In the genomic region with DNA sequence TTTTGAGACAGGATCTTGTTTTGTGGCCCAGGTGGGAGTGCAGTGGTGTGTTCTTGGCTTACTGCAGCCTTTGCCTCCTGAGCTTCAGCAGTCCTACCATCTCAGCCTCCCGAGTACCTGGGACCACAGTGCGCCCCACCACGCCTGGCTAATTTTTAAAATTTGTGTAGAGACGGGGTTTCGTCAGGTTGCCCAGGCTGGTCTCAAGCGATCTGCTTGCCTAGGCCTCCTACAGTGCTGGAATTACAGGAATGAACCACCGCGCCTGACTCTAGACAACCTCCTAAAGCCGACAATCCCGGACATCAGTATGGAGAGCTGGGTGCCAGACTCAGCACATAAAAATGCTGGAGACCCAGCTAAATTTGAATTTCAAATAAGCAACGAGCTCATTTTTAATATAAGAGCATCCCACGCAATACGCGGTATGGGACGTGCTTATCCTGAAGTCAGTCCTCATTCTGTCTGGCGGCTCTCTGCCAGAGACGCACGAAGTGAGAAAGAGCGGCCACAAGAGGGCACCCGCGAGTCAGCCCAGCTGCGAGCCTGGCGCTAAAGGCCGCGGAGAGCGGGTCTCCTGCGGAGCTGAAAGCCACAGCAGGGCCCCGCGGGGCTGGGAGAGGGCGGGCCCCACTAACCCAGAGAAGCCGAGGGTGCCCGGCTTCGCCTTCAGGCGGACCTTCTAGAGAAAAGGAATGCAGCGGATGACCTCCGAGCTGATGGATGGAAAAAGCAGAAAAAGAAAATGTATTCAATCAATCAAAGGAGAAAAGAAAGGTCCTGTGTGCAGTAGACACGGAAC, we compare ENCODE assay signal across 1 cellular context.
TF ChIP-seq lines count a peak whose summit lies in the region.

No MANE protein-coding gene starts in this region.

TF ChIP-seq in GM12878, 131 proteins besides CTCF, POLR2A, EP300 and RAD21 (continues in another document):
- TF ChIP-seq MYC (IDR thresholded peaks at IDR 0.05; ENCODE audit: insufficient read depth, insufficient read length, insufficient replicate concordance, low read length, severe bottlenecking) (no peak), RBBP5 (conservative IDR thresholded peaks at IDR 0.05) (no peak), MTA2 (IDR thresholded peaks at IDR 0.05; ENCODE audit: low read depth) (no peak), MXI1 (IDR thresholded peaks at IDR 0.05; ENCODE audit: low read depth, low read length) (0 out of 2 replicates have a peak, but pooled peaks have one; percentile 23), HDAC2 (IDR thresholded peaks at IDR 0.05) (no peak), BACH1 (IDR thresholded peaks at IDR 0.05; ENCODE audit: borderline replicate concordance) (no peak), RB1 (IDR thresholded peaks at IDR 0.05; ENCODE audit: borderline replicate concordance) (peak; percentile 78; the same call in 1 of the 2 replicates), CREB1 (IDR thresholded peaks at IDR 0.05; ENCODE audit: low read depth) (0 out of 2 replicates have a peak, but pooled peaks have one; percentile 34), POU2F2 (IDR thresholded peaks at IDR 0.05; ENCODE audit: borderline replicate concordance, low read depth, low read length) (0 out of 3 replicates have a peak, but pooled peaks have one; percentile 17), CREM (IDR thresholded peaks at IDR 0.05; ENCODE audit: low read depth) (no peak), RFX5 (IDR thresholded peaks at IDR 0.05; ENCODE audit: low read depth, low read length) (0 out of 2 replicates have a peak, but pooled peaks have one; percentile 22), NFYA (IDR thresholded peaks at IDR 0.05; ENCODE audit: borderline replicate concordance, low read depth, low read length) (no peak), CBX3 (IDR thresholded peaks at IDR 0.05; ENCODE audit: borderline replicate concordance, low read depth) (no peak), IKZF2 (IDR thresholded peaks at IDR 0.05) (no peak), BMI1 (IDR thresholded peaks at IDR 0.05; ENCODE audit: borderline replicate concordance) (no peak), CEBPB (IDR thresholded peaks at IDR 0.05; ENCODE audit: borderline replicate concordance in 1 of 2, low read depth in 2 of 2, low read length in 2 of 2) (no peak), BRCA1 (IDR thresholded peaks at IDR 0.05; ENCODE audit: low read depth, low read length) (no peak), KAT2A (conservative IDR thresholded peaks at IDR 0.05; ENCODE audit: control insufficient read depth, low read depth, low read length) (no peak), TBL1XR1 (IDR thresholded peaks at IDR 0.05; ENCODE audit: low read depth, low read length) (no peak), ZNF217 (IDR thresholded peaks at IDR 0.05) (no peak), BHLHE40 (IDR thresholded peaks at IDR 0.05; ENCODE audit: borderline replicate concordance in 1 of 2, low read depth in 2 of 2, low read length in 1 of 2) (peak; percentile 14 to 51; a peak in 2 of 4 replicates), CBFB (IDR thresholded peaks at IDR 0.05; ENCODE audit: low read depth) (no peak), IKZF1 (conservative IDR thresholded peaks at IDR 0.05) (no peak), DPF2 (IDR thresholded peaks at IDR 0.05) (no peak), SUZ12 (IDR thresholded peaks at IDR 0.05; ENCODE audit: unreplicated experiment) (no peak), GATAD2B (conservative IDR thresholded peaks at IDR 0.05; ENCODE audit: low read depth) (no peak), YBX1 (IDR thresholded peaks at IDR 0.05) (no peak), PAX5 (IDR thresholded peaks at IDR 0.05; ENCODE audit: borderline replicate concordance, low read depth, low read length) (no peak)
- TF ChIP-seq, protein P1, sequence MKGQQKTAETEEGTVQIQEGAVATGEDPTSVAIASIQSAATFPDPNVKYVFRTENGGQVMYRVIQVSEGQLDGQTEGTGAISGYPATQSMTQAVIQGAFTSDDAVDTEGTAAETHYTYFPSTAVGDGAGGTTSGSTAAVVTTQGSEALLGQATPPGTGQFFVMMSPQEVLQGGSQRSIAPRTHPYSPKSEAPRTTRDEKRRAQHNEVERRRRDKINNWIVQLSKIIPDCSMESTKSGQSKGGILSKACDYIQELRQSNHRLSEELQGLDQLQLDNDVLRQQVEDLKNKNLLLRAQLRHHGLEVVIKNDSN (IDR thresholded peaks at IDR 0.05; ENCODE audit: borderline replicate concordance, extremely low read length, insufficient read depth, low read depth, low read length), result no peak
- TF ChIP-seq, protein P2, sequence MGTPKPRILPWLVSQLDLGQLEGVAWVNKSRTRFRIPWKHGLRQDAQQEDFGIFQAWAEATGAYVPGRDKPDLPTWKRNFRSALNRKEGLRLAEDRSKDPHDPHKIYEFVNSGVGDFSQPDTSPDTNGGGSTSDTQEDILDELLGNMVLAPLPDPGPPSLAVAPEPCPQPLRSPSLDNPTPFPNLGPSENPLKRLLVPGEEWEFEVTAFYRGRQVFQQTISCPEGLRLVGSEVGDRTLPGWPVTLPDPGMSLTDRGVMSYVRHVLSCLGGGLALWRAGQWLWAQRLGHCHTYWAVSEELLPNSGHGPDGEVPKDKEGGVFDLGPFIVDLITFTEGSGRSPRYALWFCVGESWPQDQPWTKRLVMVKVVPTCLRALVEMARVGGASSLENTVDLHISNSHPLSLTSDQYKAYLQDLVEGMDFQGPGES (IDR thresholded peaks at IDR 0.05), result no peak
- TF ChIP-seq, protein P3, sequence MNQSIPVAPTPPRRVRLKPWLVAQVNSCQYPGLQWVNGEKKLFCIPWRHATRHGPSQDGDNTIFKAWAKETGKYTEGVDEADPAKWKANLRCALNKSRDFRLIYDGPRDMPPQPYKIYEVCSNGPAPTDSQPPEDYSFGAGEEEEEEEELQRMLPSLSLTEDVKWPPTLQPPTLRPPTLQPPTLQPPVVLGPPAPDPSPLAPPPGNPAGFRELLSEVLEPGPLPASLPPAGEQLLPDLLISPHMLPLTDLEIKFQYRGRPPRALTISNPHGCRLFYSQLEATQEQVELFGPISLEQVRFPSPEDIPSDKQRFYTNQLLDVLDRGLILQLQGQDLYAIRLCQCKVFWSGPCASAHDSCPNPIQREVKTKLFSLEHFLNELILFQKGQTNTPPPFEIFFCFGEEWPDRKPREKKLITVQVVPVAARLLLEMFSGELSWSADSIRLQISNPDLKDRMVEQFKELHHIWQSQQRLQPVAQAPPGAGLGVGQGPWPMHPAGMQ (IDR thresholded peaks at IDR 0.05; ENCODE audit: borderline replicate concordance), result no peak
- TF ChIP-seq, protein P4, sequence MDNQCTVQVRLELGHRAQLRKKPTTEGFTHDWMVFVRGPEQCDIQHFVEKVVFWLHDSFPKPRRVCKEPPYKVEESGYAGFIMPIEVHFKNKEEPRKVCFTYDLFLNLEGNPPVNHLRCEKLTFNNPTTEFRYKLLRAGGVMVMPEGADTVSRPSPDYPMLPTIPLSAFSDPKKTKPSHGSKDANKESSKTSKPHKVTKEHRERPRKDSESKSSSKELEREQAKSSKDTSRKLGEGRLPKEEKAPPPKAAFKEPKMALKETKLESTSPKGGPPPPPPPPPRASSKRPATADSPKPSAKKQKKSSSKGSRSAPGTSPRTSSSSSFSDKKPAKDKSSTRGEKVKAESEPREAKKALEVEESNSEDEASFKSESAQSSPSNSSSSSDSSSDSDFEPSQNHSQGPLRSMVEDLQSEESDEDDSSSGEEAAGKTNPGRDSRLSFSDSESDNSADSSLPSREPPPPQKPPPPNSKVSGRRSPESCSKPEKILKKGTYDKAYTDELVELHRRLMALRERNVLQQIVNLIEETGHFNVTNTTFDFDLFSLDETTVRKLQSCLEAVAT (IDR thresholded peaks at IDR 0.05), result no peak
- TF ChIP-seq, protein P5, sequence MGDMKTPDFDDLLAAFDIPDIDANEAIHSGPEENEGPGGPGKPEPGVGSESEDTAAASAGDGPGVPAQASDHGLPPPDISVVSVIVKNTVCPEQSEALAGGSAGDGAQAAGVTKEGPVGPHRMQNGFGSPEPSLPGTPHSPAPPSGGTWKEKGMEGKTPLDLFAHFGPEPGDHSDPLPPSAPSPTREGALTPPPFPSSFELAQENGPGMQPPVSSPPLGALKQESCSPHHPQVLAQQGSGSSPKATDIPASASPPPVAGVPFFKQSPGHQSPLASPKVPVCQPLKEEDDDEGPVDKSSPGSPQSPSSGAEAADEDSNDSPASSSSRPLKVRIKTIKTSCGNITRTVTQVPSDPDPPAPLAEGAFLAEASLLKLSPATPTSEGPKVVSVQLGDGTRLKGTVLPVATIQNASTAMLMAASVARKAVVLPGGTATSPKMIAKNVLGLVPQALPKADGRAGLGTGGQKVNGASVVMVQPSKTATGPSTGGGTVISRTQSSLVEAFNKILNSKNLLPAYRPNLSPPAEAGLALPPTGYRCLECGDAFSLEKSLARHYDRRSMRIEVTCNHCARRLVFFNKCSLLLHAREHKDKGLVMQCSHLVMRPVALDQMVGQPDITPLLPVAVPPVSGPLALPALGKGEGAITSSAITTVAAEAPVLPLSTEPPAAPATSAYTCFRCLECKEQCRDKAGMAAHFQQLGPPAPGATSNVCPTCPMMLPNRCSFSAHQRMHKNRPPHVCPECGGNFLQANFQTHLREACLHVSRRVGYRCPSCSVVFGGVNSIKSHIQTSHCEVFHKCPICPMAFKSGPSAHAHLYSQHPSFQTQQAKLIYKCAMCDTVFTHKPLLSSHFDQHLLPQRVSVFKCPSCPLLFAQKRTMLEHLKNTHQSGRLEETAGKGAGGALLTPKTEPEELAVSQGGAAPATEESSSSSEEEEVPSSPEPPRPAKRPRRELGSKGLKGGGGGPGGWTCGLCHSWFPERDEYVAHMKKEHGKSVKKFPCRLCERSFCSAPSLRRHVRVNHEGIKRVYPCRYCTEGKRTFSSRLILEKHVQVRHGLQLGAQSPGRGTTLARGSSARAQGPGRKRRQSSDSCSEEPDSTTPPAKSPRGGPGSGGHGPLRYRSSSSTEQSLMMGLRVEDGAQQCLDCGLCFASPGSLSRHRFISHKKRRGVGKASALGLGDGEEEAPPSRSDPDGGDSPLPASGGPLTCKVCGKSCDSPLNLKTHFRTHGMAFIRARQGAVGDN (IDR thresholded peaks at IDR 0.05), result no peak
- TF ChIP-seq, protein P6, sequence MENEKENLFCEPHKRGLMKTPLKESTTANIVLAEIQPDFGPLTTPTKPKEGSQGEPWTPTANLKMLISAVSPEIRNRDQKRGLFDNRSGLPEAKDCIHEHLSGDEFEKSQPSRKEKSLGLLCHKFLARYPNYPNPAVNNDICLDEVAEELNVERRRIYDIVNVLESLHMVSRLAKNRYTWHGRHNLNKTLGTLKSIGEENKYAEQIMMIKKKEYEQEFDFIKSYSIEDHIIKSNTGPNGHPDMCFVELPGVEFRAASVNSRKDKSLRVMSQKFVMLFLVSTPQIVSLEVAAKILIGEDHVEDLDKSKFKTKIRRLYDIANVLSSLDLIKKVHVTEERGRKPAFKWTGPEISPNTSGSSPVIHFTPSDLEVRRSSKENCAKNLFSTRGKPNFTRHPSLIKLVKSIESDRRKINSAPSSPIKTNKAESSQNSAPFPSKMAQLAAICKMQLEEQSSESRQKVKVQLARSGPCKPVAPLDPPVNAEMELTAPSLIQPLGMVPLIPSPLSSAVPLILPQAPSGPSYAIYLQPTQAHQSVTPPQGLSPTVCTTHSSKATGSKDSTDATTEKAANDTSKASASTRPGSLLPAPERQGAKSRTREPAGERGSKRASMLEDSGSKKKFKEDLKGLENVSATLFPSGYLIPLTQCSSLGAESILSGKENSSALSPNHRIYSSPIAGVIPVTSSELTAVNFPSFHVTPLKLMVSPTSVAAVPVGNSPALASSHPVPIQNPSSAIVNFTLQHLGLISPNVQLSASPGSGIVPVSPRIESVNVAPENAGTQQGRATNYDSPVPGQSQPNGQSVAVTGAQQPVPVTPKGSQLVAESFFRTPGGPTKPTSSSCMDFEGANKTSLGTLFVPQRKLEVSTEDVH (IDR thresholded peaks at IDR 0.05; ENCODE audit: low read depth, partially characterized antibody), result no peak
- TF ChIP-seq, protein P7, sequence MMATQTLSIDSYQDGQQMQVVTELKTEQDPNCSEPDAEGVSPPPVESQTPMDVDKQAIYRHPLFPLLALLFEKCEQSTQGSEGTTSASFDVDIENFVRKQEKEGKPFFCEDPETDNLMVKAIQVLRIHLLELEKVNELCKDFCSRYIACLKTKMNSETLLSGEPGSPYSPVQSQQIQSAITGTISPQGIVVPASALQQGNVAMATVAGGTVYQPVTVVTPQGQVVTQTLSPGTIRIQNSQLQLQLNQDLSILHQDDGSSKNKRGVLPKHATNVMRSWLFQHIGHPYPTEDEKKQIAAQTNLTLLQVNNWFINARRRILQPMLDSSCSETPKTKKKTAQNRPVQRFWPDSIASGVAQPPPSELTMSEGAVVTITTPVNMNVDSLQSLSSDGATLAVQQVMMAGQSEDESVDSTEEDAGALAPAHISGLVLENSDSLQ (IDR thresholded peaks at IDR 0.05), result 0 out of 2 replicates have a peak, but pooled peaks have one; percentile 11
- TF ChIP-seq, protein P8, sequence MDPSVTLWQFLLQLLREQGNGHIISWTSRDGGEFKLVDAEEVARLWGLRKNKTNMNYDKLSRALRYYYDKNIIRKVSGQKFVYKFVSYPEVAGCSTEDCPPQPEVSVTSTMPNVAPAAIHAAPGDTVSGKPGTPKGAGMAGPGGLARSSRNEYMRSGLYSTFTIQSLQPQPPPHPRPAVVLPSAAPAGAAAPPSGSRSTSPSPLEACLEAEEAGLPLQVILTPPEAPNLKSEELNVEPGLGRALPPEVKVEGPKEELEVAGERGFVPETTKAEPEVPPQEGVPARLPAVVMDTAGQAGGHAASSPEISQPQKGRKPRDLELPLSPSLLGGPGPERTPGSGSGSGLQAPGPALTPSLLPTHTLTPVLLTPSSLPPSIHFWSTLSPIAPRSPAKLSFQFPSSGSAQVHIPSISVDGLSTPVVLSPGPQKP (IDR thresholded peaks at IDR 0.05; ENCODE audit: low read depth, low read length), result no peak
- TF ChIP-seq, protein P9, sequence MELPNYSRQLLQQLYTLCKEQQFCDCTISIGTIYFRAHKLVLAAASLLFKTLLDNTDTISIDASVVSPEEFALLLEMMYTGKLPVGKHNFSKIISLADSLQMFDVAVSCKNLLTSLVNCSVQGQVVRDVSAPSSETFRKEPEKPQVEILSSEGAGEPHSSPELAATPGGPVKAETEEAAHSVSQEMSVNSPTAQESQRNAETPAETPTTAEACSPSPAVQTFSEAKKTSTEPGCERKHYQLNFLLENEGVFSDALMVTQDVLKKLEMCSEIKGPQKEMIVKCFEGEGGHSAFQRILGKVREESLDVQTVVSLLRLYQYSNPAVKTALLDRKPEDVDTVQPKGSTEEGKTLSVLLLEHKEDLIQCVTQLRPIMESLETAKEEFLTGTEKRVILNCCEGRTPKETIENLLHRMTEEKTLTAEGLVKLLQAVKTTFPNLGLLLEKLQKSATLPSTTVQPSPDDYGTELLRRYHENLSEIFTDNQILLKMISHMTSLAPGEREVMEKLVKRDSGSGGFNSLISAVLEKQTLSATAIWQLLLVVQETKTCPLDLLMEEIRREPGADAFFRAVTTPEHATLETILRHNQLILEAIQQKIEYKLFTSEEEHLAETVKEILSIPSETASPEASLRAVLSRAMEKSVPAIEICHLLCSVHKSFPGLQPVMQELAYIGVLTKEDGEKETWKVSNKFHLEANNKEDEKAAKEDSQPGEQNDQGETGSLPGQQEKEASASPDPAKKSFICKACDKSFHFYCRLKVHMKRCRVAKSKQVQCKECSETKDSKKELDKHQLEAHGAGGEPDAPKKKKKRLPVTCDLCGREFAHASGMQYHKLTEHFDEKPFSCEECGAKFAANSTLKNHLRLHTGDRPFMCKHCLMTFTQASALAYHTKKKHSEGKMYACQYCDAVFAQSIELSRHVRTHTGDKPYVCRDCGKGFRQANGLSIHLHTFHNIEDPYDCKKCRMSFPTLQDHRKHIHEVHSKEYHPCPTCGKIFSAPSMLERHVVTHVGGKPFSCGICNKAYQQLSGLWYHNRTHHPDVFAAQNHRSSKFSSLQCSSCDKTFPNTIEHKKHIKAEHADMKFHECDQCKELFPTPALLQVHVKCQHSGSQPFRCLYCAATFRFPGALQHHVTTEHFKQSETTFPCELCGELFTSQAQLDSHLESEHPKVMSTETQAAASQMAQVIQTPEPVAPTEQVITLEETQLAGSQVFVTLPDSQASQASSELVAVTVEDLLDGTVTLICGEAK (IDR thresholded peaks at IDR 0.05; ENCODE audit: borderline replicate concordance), result no peak
- TF ChIP-seq, protein P10, sequence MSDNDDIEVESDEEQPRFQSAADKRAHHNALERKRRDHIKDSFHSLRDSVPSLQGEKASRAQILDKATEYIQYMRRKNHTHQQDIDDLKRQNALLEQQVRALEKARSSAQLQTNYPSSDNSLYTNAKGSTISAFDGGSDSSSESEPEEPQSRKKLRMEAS (IDR thresholded peaks at IDR 0.05; ENCODE audit: low read depth, low read length), result 0 out of 2 replicates have a peak, but pooled peaks have one; percentile 25
